30 cellular contexts compared by ENCODE assay signal in the genomic region with DNA sequence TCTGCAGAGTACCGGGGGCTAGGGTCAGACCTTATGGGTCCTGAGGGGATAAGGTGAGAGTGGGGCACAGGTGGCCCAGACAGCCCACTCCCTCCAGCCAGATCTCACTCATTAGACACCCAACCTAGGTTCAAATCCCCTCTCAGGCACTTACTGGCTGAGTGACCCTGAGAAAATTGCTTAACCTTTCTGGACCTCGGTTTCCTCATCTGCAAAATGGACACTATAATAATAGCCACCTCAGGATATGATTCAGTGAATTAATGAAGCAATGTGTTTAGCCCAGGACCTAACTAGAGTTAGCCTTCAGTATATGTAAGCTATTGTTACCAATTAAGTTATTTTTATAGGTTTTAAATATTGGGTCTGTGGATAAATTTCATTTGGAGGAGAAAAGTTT.
"Had no signal": no experiment of that assay in that cellular context is flagged by ENCODE, and none has a peak within 500 bp of the region (broad histone marks: within the 10 kb centered on the region; RNA-seq: fewer than 3 reads in every experiment).

No MANE protein-coding gene starts in this region.

- H3K9me3 ChIP-seq: ovary, psoas muscle, spleen, suprapubic skin, testis, tibial artery, transverse colon, upper lobe of right lung, uterus had no signal

- H3K9me3 Mint-ChIP-seq: natural killer cell; nephron; neural progenitor cell; stimulated activated memory B cell treated with anti-CD40 and anti-IgM and Interleukin-4, amounts not matched to agents 10 μg/mL and 1 μg/mL and 100 μg/mL, for 72 hours; stimulated activated naive CD8-positive, alpha-beta T cell treated with anti-CD3 and anti-CD28 coated beads, Interleukin-15, amount 100 ng/mL, for 72 hours; type B pancreatic cell had no signal

- DNase-seq: natural killer cell; occipital lobe; ovary; psoas muscle; spleen; stimulated activated CD4-positive, alpha-beta T cell treated with anti-CD3 and anti-CD28 coated beads, Interleukin-12 subunit alpha, Interleukin-12 subunit beta, amount 100 ng/mL, for 4 hours; stimulated activated CD4-positive, alpha-beta T cell treated with anti-CD3 and anti-CD28 coated beads, Interleukin-1b, Interleukin-23, amount 100 ng/mL, for 48 hours; stimulated activated CD4-positive, alpha-beta T cell treated with anti-CD3 and anti-CD28 coated beads, Interleukin-4, amount 100 ng/mL, for 1 hour; stimulated activated CD4-positive, alpha-beta T cell treated with anti-CD3 and anti-CD28 coated beads, Interleukin-4, amount 100 ng/mL, for 4 hours; stimulated activated CD8-positive, alpha-beta memory T cell treated with anti-CD3 and anti-CD28 coated beads, Interleukin-4, amount 100 ng/mL, for 48 hours; stimulated activated naive CD4-positive, alpha-beta T cell; stimulated activated naive CD8-positive, alpha-beta T cell treated with anti-CD3 and anti-CD28 coated beads, Interleukin-15, amount 100 ng/mL, for 72 hours; stimulated activated naive CD8-positive, alpha-beta T cell treated with anti-CD3 and anti-CD28 coated beads, Interleukin-15, Interleukin-2, amounts not matched to agents 100 U/mL and 50 U/mL, for 24 hours; substantia nigra; testis; tibial artery; transverse colon; upper lobe of right lung; uterus had no signal

- H3K9ac ChIP-seq: neural progenitor cell, parathyroid adenoma had no signal

- H2AFZ ChIP-seq: neural progenitor cell, parathyroid adenoma had no signal

- H3K4me3 ChIP-seq: neural progenitor cell, ovary, psoas muscle, skin epidermis, smooth muscle cell, spleen, suprapubic skin, testis, tibial artery, transverse colon, upper lobe of right lung, uterus had no signal

- H3K27ac ChIP-seq: neural progenitor cell, ovary, parathyroid adenoma, psoas muscle, skin epidermis, suprapubic skin, testis, tibial artery, transverse colon, upper lobe of right lung, uterus had no signal

- H3K36me3 ChIP-seq: neural progenitor cell, ovary, suprapubic skin, transverse colon, uterus had no signal

- H3K27me3 ChIP-seq: neural progenitor cell, ovary, spleen, suprapubic skin, testis, tibial artery, transverse colon, upper lobe of right lung, uterus had no signal

- H3K4me2 ChIP-seq: neural progenitor cell, smooth muscle cell had no signal

- H3K4me3 Mint-ChIP-seq: natural killer cell; nephron; neural progenitor cell; stimulated activated memory B cell treated with anti-CD40 and anti-IgM and Interleukin-4, amounts not matched to agents 10 μg/mL and 1 μg/mL and 100 μg/mL, for 72 hours; stimulated activated naive CD8-positive, alpha-beta T cell treated with anti-CD3 and anti-CD28 coated beads, Interleukin-15, amount 100 ng/mL, for 72 hours; type B pancreatic cell had no signal

- H3K27me3 Mint-ChIP-seq: progenitor cell of endocrine pancreas; stimulated activated memory B cell treated with anti-CD40 and anti-IgM and Interleukin-4, amounts not matched to agents 10 μg/mL and 1 μg/mL and 100 μg/mL, for 72 hours; stimulated activated naive CD8-positive, alpha-beta T cell treated with anti-CD3 and anti-CD28 coated beads, Interleukin-15, amount 100 ng/mL, for 72 hours had no signal

- H3K4me1 ChIP-seq: parathyroid adenoma, psoas muscle, transverse colon, uterus had no signal

- H3K27ac Mint-ChIP-seq: nephron; stimulated activated memory B cell treated with anti-CD40 and anti-IgM and Interleukin-4, amounts not matched to agents 10 μg/mL and 1 μg/mL and 100 μg/mL, for 72 hours; type B pancreatic cell had no signal

- ATAC-seq: natural killer cell; psoas muscle; right cardiac atrium; sciatic nerve; stimulated activated memory B cell treated with anti-CD40 and anti-IgM and Interleukin-4, amounts not matched to agents 10 μg/mL and 1 μg/mL and 100 μg/mL, for 72 hours; stimulated activated naive CD8-positive, alpha-beta T cell treated with anti-CD3 and anti-CD28 coated beads, Interleukin-15, amount 100 ng/mL, for 72 hours; stimulated activated naive CD8-positive, alpha-beta T cell treated with anti-CD3 and anti-CD28 coated beads, Interleukin-15, Interleukin-2, amounts not matched to agents 100 U/mL and 50 U/mL, for 24 hours; upper lobe of right lung had no signal

- H3K4me1 Mint-ChIP-seq: stimulated activated naive CD8-positive, alpha-beta T cell treated with anti-CD3 and anti-CD28 coated beads, Interleukin-15, amount 100 ng/mL, for 72 hours had no signal

- H3K36me3 Mint-ChIP-seq: natural killer cell, neural progenitor cell had no signal
